ENCODE assay signal across 8 cellular contexts in the genomic region with DNA sequence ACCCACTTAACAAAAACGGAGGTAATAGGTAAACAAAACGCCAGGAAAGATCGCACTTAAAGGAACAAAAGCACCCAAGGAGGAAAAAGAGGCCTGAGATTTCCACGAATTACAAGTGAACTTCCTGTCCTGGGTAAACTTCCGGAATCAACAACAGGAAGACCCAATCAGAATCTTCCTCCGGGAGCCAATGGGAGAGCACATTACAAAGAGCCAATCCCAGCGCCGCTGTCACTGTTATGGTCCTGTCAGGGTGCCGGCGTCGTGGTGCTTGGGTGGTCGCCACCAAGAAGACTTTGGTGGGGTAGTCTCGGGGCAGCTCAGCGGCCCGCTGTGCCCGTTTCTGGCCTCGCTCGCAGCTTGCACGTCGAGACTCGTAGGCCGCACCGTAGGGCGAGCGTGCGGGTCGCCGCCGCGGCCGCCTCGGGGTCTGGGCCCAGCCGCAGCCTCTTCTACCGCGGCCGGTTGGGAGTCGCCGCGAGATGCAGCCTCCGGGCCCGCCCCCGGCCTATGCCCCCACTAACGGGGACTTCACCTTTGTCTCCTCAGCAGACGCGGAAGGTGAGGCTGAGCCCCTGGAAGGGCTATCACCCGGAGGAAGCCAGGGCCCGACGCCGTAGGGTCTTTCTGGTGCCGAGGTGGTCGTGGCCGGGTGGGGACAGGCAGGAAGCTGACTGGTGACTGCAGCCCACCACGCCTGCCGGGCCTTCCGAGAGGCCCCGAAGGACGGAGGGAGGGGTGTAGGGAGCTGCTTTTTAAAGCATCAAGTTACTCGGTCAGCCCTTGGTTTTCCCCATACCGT. TPM values are rescaled to one million over a fixed set of nuclear protein-coding genes. Genes with fewer than 3 reads are reported as not detected.
A peak's percentile ranks its signal among the peaks of the same experiment; 100 is the strongest.
DNase-seq lines count a peak whose midpoint lies in the region; ATAC-seq and TF ChIP-seq lines count a peak whose summit lies in the region.

A gene (plus strand): TSS at position 231 of the 802 bp plus-strand sequence. CDS start 252 bp downstream, at position 483.

- no peaks in the 10 kb centered on the region for H3K9me3 Mint-ChIP-seq in activated naive CD4-positive, alpha-beta T cell treated with anti-CD3 and anti-CD28 coated beads, Interleukin-2, amount 50 U/mL, for 24 hours

- DNase-seq in GM06990 (ENCODE audit: extremely low read depth, insufficient read length) (peak; percentile 86), NCI-H1092 (lab: John Stamatoyannopoulos, UW) (peak; percentile 75), glomerular visceral epithelial cell (ENCODE audit: extremely low spot score) (peak; percentile 86), omental fat pad (ENCODE audit: low spot score) (peak; percentile 88), testis (peak; percentile 96)

- H3K27me3 ChIP-seq in GM06990 (replicated peaks; ENCODE audit: control insufficient read depth, insufficient read depth, low read length) (no peaks in the 10 kb centered on the region), testis (no peaks in the 10 kb centered on the region)

- ATAC-seq in HG02588 (IDR thresholded peaks at IDR 0.05; ENCODE audit: unreplicated experiment), result peak; percentile 97
- ATAC-seq in SK-N-SH treated with all-trans-retinoic acid at 6 μM for 48 hours, result peak; percentile 100
- peak; percentile 98 for ATAC-seq in omental fat pad (ENCODE audit: low FRiP score)

- H3K27ac Mint-ChIP-seq in activated naive CD4-positive, alpha-beta T cell treated with anti-CD3 and anti-CD28 coated beads, Interleukin-2, amount 50 U/mL, for 24 hours, result peak within 1 kb of the TSS; percentile 99

- H3K36me3 Mint-ChIP-seq in activated naive CD4-positive, alpha-beta T cell treated with anti-CD3 and anti-CD28 coated beads, Interleukin-2, amount 50 U/mL, for 24 hours, result peaks cover 2% of the 10 kb centered on the region

- TF ChIP-seq POLR2A in testis (IDR thresholded peaks at IDR 0.05), result no peak

- TF ChIP-seq CTCF in GM06990 (IDR thresholded peaks at IDR 0.05; ENCODE audit: insufficient read depth, low read length, poor library complexity, severe bottlenecking) (no peak), omental fat pad (IDR thresholded peaks at IDR 0.05) (no peak), testis (IDR thresholded peaks at IDR 0.05) (no peak)

- intact Hi-C loops in testis (cut with DNase I; ENCODE audit: low total_unique reads), result no loop called here

- H3K4me1 ChIP-seq in testis, result peaks cover 6% of the 10 kb centered on the region

- peaks cover 25% of the 10 kb centered on the region for H3K4me1 Mint-ChIP-seq in activated naive CD4-positive, alpha-beta T cell treated with anti-CD3 and anti-CD28 coated beads, Interleukin-2, amount 50 U/mL, for 24 hours

- peak within 1 kb of the TSS; percentile 79 to 89 for H3K27ac ChIP-seq in testis

- H3K4me3 Mint-ChIP-seq in activated naive CD4-positive, alpha-beta T cell treated with anti-CD3 and anti-CD28 coated beads, Interleukin-2, amount 50 U/mL, for 24 hours, result peak within 1 kb of the TSS; percentile 96

- H3K9me3 ChIP-seq in testis, result no peaks in the 10 kb centered on the region

- no peaks in the 10 kb centered on the region; the same call in none of the 2 replicates for H3K36me3 ChIP-seq in GM06990 (ENCODE audit: control insufficient read depth, insufficient read depth, low read length)
- no peaks in the 10 kb centered on the region for H3K36me3 ChIP-seq in testis (ENCODE audit: low read depth, missing control alignments)

- H3K4me3 ChIP-seq in GM06990 (replicated peaks; ENCODE audit: low read depth, low read length), result peak within 1 kb of the TSS; percentile 82
- peak within 1 kb of the TSS; percentile 93 to 100 for H3K4me3 ChIP-seq in testis

- WGBS in testis, 2 donors, result 0 to 1% methylated on average over 21 to 35 of the region's 59 CpGs

- peaks cover 3% of the 10 kb centered on the region for H3K27me3 Mint-ChIP-seq in activated naive CD4-positive, alpha-beta T cell treated with anti-CD3 and anti-CD28 coated beads, Interleukin-2, amount 50 U/mL, for 24 hours

TF ChIP-seq in SK-N-SH treated with all-trans-retinoic acid at 6 μM for 48 hours, 23 proteins besides CTCF, POLR2A, EP300 and RAD21:
- TF ChIP-seq ZFP30 (CRISPR knock-in tag; IDR thresholded peaks at IDR 0.05), result peak; percentile 11; the same call in 1 of the 2 replicates
- TF ChIP-seq PPARA (CRISPR knock-in tag; IDR thresholded peaks at IDR 0.05; ENCODE audit: borderline replicate concordance), result peak; percentile 80; the same call in 1 of the 2 replicates
- TF ChIP-seq, protein P1, sequence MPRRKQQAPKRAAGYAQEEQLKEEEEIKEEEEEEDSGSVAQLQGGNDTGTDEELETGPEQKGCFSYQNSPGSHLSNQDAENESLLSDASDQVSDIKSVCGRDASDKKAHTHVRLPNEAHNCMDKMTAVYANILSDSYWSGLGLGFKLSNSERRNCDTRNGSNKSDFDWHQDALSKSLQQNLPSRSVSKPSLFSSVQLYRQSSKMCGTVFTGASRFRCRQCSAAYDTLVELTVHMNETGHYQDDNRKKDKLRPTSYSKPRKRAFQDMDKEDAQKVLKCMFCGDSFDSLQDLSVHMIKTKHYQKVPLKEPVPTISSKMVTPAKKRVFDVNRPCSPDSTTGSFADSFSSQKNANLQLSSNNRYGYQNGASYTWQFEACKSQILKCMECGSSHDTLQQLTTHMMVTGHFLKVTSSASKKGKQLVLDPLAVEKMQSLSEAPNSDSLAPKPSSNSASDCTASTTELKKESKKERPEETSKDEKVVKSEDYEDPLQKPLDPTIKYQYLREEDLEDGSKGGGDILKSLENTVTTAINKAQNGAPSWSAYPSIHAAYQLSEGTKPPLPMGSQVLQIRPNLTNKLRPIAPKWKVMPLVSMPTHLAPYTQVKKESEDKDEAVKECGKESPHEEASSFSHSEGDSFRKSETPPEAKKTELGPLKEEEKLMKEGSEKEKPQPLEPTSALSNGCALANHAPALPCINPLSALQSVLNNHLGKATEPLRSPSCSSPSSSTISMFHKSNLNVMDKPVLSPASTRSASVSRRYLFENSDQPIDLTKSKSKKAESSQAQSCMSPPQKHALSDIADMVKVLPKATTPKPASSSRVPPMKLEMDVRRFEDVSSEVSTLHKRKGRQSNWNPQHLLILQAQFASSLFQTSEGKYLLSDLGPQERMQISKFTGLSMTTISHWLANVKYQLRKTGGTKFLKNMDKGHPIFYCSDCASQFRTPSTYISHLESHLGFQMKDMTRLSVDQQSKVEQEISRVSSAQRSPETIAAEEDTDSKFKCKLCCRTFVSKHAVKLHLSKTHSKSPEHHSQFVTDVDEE (CRISPR knock-in tag; IDR thresholded peaks at IDR 0.05), result peak; percentile 22; the same call in 1 of the 2 replicates
- 0 out of 2 replicates have a peak, but pooled peaks have one; percentile 52 for TF ChIP-seq ZNF565 (CRISPR knock-in tag; conservative IDR thresholded peaks at IDR 0.05; ENCODE audit: low read depth)
- TF ChIP-seq, protein P2, sequence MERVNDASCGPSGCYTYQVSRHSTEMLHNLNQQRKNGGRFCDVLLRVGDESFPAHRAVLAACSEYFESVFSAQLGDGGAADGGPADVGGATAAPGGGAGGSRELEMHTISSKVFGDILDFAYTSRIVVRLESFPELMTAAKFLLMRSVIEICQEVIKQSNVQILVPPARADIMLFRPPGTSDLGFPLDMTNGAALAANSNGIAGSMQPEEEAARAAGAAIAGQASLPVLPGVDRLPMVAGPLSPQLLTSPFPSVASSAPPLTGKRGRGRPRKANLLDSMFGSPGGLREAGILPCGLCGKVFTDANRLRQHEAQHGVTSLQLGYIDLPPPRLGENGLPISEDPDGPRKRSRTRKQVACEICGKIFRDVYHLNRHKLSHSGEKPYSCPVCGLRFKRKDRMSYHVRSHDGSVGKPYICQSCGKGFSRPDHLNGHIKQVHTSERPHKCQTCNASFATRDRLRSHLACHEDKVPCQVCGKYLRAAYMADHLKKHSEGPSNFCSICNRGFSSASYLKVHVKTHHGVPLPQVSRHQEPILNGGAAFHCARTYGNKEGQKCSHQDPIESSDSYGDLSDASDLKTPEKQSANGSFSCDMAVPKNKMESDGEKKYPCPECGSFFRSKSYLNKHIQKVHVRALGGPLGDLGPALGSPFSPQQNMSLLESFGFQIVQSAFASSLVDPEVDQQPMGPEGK (CRISPR knock-in tag; IDR thresholded peaks at IDR 0.05; ENCODE audit: borderline replicate concordance), result no peak
- TF ChIP-seq, protein P3, sequence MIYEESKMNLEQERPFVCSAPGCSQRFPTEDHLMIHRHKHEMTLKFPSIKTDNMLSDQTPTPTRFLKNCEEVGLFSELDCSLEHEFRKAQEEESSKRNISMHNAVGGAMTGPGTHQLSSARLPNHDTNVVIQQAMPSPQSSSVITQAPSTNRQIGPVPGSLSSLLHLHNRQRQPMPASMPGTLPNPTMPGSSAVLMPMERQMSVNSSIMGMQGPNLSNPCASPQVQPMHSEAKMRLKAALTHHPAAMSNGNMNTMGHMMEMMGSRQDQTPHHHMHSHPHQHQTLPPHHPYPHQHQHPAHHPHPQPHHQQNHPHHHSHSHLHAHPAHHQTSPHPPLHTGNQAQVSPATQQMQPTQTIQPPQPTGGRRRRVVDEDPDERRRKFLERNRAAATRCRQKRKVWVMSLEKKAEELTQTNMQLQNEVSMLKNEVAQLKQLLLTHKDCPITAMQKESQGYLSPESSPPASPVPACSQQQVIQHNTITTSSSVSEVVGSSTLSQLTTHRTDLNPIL (CRISPR knock-in tag; IDR thresholded peaks at IDR 0.05; ENCODE audit: low read depth), result no peak

RNA-seq across cellular contexts. Expression of the gene that starts here (rescaled TPM):
- total RNA-seq in omental fat pad (10 to 100 TPM; 12.2 to 33.9 (median 16.9) TPM), testis (10 to 100 TPM; 13.9 to 16.0 TPM)
- 41.2 TPM for polyA plus RNA-seq in testis (ENCODE audit: insufficient read depth, low read depth, low replicate concordance)

Comparison
In these comparisons a context has a peak if more than half of its experiments do, and no peak if none do; other contexts are left out.
1. Peak in every context shown above with its lines: DNase-seq, ATAC-seq, H3K4me3 ChIP-seq and H3K27ac ChIP-seq.